Comparison of ENCODE assay signal across 8 cellular contexts in the genomic region with DNA sequence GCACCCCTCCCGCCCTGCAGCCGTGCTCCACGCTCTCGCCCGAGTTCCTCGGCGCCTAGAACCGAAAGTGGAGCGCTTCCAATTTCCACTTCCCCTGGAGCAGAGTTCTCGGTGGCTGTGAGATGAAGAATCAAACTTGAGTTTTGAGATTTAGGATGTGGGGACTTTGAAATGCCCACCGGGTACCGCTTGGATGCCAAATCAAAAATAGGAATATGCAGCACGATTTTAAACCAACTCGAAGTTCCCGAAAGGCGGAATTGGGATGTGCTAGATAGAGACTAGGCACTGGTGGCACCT. TPM values are rescaled to one million over a fixed set of nuclear protein-coding genes. Genes with fewer than 3 reads are reported as not detected.
DNase-seq lines count a peak whose midpoint lies in the region; ATAC-seq and TF ChIP-seq lines count a peak whose summit lies in the region.

No MANE protein-coding gene starts in this region.

- H3K9me3 Mint-ChIP-seq in chondrocyte (ENCODE audit: low read depth), result no peaks in the 10 kb centered on the region

- H4K20me1 ChIP-seq in BLaER1 treated with 17β-estradiol and CSF1 and Interleukin-3, amounts not matched to agents 10 nM and 100 nM, result peaks cover 0 to 12% (median 0%) of the 10 kb centered on the region in 11 experiments; a peak in 2 of 22 replicates

- H3K4me3 ChIP-seq in BLaER1 treated with 17β-estradiol and CSF1 and Interleukin-3, amounts not matched to agents 10 nM and 100 nM, result peak overlapping the region; percentile 75 to 91 (median 84)
- peak overlapping the region; percentile 70 for H3K4me3 ChIP-seq in mononuclear cell (ENCODE audit: low read length)

- H3K27me3 ChIP-seq in BLaER1 treated with 17β-estradiol and CSF1 and Interleukin-3, amounts not matched to agents 10 nM and 100 nM, result no peaks in the 10 kb centered on the region
- H3K27me3 ChIP-seq in mononuclear cell (ENCODE audit: insufficient read depth, low read length), result no peaks in the 10 kb centered on the region

- H3K4me1 ChIP-seq in BLaER1 treated with 17β-estradiol and CSF1 and Interleukin-3, amounts not matched to agents 10 nM and 100 nM, result peaks cover 24 to 51% (median 40%) of the 10 kb centered on the region in 10 experiments
- peaks cover 23% of the 10 kb centered on the region for H3K4me1 ChIP-seq in mononuclear cell (ENCODE audit: insufficient read depth, low read length)

- H3K27me3 Mint-ChIP-seq in chondrocyte (ENCODE audit: low read depth), result no peaks in the 10 kb centered on the region

- H3K27ac Mint-ChIP-seq in chondrocyte (ENCODE audit: unreplicated experiment), result peak overlapping the region; percentile 80

- H3K36me3 Mint-ChIP-seq in chondrocyte (ENCODE audit: low read depth), result no peaks in the 10 kb centered on the region

- TF ChIP-seq CTCF in chondrocyte (IDR thresholded peaks at IDR 0.05), result no peak

- H3K9ac ChIP-seq in BLaER1 treated with 17β-estradiol and CSF1 and Interleukin-3, amounts not matched to agents 10 nM and 100 nM, result peak overlapping the region; percentile 80 to 96 (median 94)

- ATAC-seq in HG02678 (IDR thresholded peaks at IDR 0.05; ENCODE audit: unreplicated experiment), result no peak

- H3K4me1 Mint-ChIP-seq in chondrocyte (ENCODE audit: low read depth), result peaks cover 19% of the 10 kb centered on the region

- H3K36me3 ChIP-seq in BLaER1 treated with 17β-estradiol and CSF1 and Interleukin-3, amounts not matched to agents 10 nM and 100 nM, result peaks cover 2 to 36% (median 29%) of the 10 kb centered on the region in 11 experiments; a peak in 20 of 22 replicates

- no peaks in the 10 kb centered on the region for H3K9me3 ChIP-seq in BLaER1 treated with 17β-estradiol and CSF1 and Interleukin-3, amounts not matched to agents 10 nM and 100 nM (replicated peaks in 1 of 11)
- H3K9me3 ChIP-seq in mononuclear cell (ENCODE audit: low read depth, low read length), result no peaks in the 10 kb centered on the region

- H3K4me2 ChIP-seq in BLaER1 treated with 17β-estradiol and CSF1 and Interleukin-3, amounts not matched to agents 10 nM and 100 nM, result peak overlapping the region; percentile 82 to 96 (median 94)

- peak overlapping the region; percentile 66 to 96 (median 92); a peak in 21 of 22 replicates for H3K27ac ChIP-seq in BLaER1 treated with 17β-estradiol and CSF1 and Interleukin-3, amounts not matched to agents 10 nM and 100 nM

- peak; percentile 69 for DNase-seq in MV-4-11 (lab: John Stamatoyannopoulos, UW)
- no peak for DNase-seq in chondrocyte (ENCODE audit: low spot score)
- DNase-seq in kidney glomerular epithelial cell (lab: John Stamatoyannopoulos, UW), result no peak
- no peak for DNase-seq in T-helper 9 cell
- DNase-seq in NCI-H1436 (lab: John Stamatoyannopoulos, UW), result no peak

- peak overlapping the region; percentile 79 for H3K4me3 Mint-ChIP-seq in chondrocyte (ENCODE audit: unreplicated experiment)

RNA-seq across cellular contexts. Expression of gene POLA2, which starts 0.6 kb away (rescaled TPM):
- total RNA-seq in chondrocyte, result 5.7 to 19.0 TPM (median 6.2 TPM) in 3 replicates
- total RNA-seq in mononuclear cell, result 12.2 TPM

RNA-seq across cellular contexts. Expression of gene CDC42EP2, which starts 52.3 kb away (rescaled TPM):
- total RNA-seq in chondrocyte (7.3 to 12.8 TPM (median 12.6 TPM) in 3 replicates), mononuclear cell (not detected)
